ENCODE assay signal across 8 cellular contexts in the genomic region with DNA sequence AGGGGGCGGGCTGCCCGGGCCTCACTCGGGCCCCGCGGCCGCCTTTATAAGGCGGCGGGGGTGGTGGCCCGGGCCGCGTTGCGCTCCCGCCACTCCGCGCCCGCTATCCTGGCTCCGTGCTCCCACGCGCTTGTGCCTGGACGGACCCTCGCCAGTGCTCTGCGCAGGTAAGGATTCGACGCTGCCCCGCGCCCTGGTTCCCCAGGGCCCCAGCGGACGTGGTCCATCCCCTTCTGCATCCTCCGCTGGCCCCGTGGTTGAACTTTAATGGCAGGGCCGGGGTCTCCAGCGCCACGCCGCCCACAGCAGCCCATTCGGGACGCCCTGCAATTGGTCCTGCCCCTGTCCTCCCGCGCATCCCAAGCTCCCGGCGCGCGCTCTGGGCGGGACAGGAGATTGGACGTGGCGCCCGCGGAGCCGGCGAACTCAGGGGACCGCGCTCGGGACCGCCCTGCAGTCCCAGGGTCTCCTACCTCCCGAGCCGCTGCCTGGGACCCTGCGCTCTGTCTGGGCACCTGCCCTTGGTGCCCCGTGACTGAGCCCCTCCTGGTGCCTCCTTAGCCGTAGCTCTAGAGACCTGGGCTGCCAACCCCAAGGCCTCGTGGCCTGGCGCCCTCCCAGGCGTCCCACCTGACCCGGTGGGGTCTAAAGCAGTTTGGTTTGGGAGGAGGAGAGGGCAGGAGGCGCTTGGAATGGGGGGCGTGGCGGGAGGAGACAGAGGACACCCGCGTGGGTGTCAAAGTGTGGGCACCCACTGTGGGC. TPM values are rescaled to one million over a fixed set of nuclear protein-coding genes. Genes with fewer than 3 reads are reported as not detected.
DNase-seq lines count a peak whose midpoint lies in the region; ATAC-seq and TF ChIP-seq lines count a peak whose summit lies in the region.

Gene ALPL, plus strand, starts transcription at position 73 of the 762 bp plus-strand sequence. CDS start 44,659 bp downstream, outside the sequence.

- H2AK5ac ChIP-seq in mesendoderm (ENCODE audit: low read length), result no peak within 1 kb of the TSS

- no peak within 1 kb of the TSS for H2BK15ac ChIP-seq in mesendoderm (replicated peaks; ENCODE audit: low read depth)

- peak within 1 kb of the TSS; percentile 46 for H3K4ac ChIP-seq in mesendoderm (ENCODE audit: low read depth, low read length)

- no peaks in the 10 kb centered on the region for H3K36me3 ChIP-seq in ectodermal cell (ENCODE audit: control insufficient read depth, insufficient read depth, low read length)
- no peaks in the 10 kb centered on the region for H3K36me3 ChIP-seq in mesendoderm (ENCODE audit: control insufficient read depth, insufficient read depth, low read length)
- H3K36me3 ChIP-seq in upper lobe of left lung, result no peaks in the 10 kb centered on the region

- no peaks in the 10 kb centered on the region for H3K9me3 Mint-ChIP-seq in activated naive CD4-positive, alpha-beta T cell treated with anti-CD3 and anti-CD28 coated beads for 36 hours

- H3K56ac ChIP-seq in mesendoderm (ENCODE audit: low read length), result peak within 1 kb of the TSS; percentile 94

- peak within 1 kb of the TSS; percentile 97 for H3K4me2 ChIP-seq in mesendoderm (ENCODE audit: low read length)

- H3K4me3 ChIP-seq in ectodermal cell (ENCODE audit: insufficient read depth, low read depth, low read length) (peak within 1 kb of the TSS; percentile 74), mesendoderm (ENCODE audit: low read length) (peak within 1 kb of the TSS; percentile 75), upper lobe of left lung (peak within 1 kb of the TSS; percentile 29 to 54 (median 46))

- peak in 2 of 4 donors; percentile 57 to 75 for TF ChIP-seq POLR2A in upper lobe of left lung (IDR thresholded peaks at IDR 0.05)

- DNase-seq in activated naive CD4-positive, alpha-beta T cell treated with anti-CD3 and anti-CD28 coated beads for 36 hours, result no peak
- no peak for DNase-seq in activated naive CD4-positive, alpha-beta T cell treated with Interleukin-2 at 50 U/mL for 16 hours
- DNase-seq in mesendoderm, result peak; percentile 58
- DNase-seq in upper lobe of left lung, result no peak
- DNase-seq in Kasumi-1 (lab: John Stamatoyannopoulos, UW), result no peak
- DNase-seq in NCI-H345 treated with DMSO at 0.1 percent for 48 hours (lab: John Stamatoyannopoulos, UW; ENCODE audit: unreplicated experiment), result no peak
- no peak for DNase-seq in stimulated activated naive CD4-positive, alpha-beta T cell (lab: John Stamatoyannopoulos, UW)

- no peak within 1 kb of the TSS for H3K27ac Mint-ChIP-seq in activated naive CD4-positive, alpha-beta T cell treated with anti-CD3 and anti-CD28 coated beads for 36 hours

- intact Hi-C loops in activated naive CD4-positive, alpha-beta T cell treated with anti-CD3 and anti-CD28 coated beads for 36 hours (cut with micrococcal nuclease), result loop anchor here (1.0 to 10.0 kb wide), 3 partner anchors 88 to 455 kb away; no protein-coding TSS in a partner anchor

- ATAC-seq in upper lobe of left lung (ENCODE audit: low FRiP score in 2 of 2), result peak in 1 of 2 donors; percentile 8

- peak within 1 kb of the TSS; percentile 45 for H3K4me3 Mint-ChIP-seq in activated naive CD4-positive, alpha-beta T cell treated with anti-CD3 and anti-CD28 coated beads for 36 hours

- no peak within 1 kb of the TSS for H4K8ac ChIP-seq in mesendoderm (ENCODE audit: low read depth, low read length)

- H3K9me3 ChIP-seq in ectodermal cell (ENCODE audit: control insufficient read depth, low read length), result no peaks in the 10 kb centered on the region
- H3K9me3 ChIP-seq in upper lobe of left lung, result no peaks in the 10 kb centered on the region

- H3K27ac ChIP-seq in ectodermal cell (ENCODE audit: insufficient read depth, low read depth, low read length, poor library complexity, severe bottlenecking), result peak within 1 kb of the TSS; percentile 62
- no peak within 1 kb of the TSS for H3K27ac ChIP-seq in mesendoderm (ENCODE audit: low read depth, low read length)
- peak within 1 kb of the TSS in 3 of 4 donors; percentile 73 to 92 (median 74) for H3K27ac ChIP-seq in upper lobe of left lung

- no peak within 1 kb of the TSS for H2BK5ac ChIP-seq in mesendoderm (ENCODE audit: low read length)

- CTCF ChIA-PET in activated naive CD4-positive, alpha-beta T cell treated with anti-CD3 and anti-CD28 coated beads for 36 hours (lab: Charles Lee), result interaction anchor here (0.6 to 4.0 kb wide), 5 partner anchors 13 to 283 kb away, joined by 3 to 21 read pairs (median 4); no protein-coding TSS in a partner anchor

- peak within 1 kb of the TSS; percentile 19 for H3K18ac ChIP-seq in mesendoderm (ENCODE audit: low read length)

- no peak within 1 kb of the TSS for H4K5ac ChIP-seq in mesendoderm (ENCODE audit: low read length)

- TF ChIP-seq EP300 in upper lobe of left lung (IDR thresholded peaks at IDR 0.05), result no peak

- peaks cover 12% of the 10 kb centered on the region for H3K27me3 ChIP-seq in ectodermal cell (ENCODE audit: control insufficient read depth, insufficient read depth, low read length, poor library complexity, severe bottlenecking)
- H3K27me3 ChIP-seq in mesendoderm (ENCODE audit: insufficient read depth, low read length, poor library complexity), result no peaks in the 10 kb centered on the region
- H3K27me3 ChIP-seq in upper lobe of left lung, result peaks cover 0 to 8% (median 2%) of the 10 kb centered on the region in 4 donors

- peak within 1 kb of the TSS; percentile 80 for H3K23ac ChIP-seq in mesendoderm (ENCODE audit: low read length)

- peaks cover 31% of the 10 kb centered on the region for H3K79me2 ChIP-seq in mesendoderm (ENCODE audit: control insufficient read depth, insufficient read depth, low read length)

- peaks cover 49% of the 10 kb centered on the region for H3K27me3 Mint-ChIP-seq in activated naive CD4-positive, alpha-beta T cell treated with anti-CD3 and anti-CD28 coated beads for 36 hours (ENCODE audit: low read depth)

- peaks cover 20% of the 10 kb centered on the region for H3K4me1 ChIP-seq in ectodermal cell (ENCODE audit: control insufficient read depth, insufficient read depth, low read length)
- peaks cover 10% of the 10 kb centered on the region for H3K4me1 ChIP-seq in mesendoderm (ENCODE audit: control insufficient read depth, low read depth, low read length)
- H3K4me1 ChIP-seq in upper lobe of left lung, result peaks cover 6 to 39% (median 21%) of the 10 kb centered on the region in 4 donors

- H3K9ac ChIP-seq in mesendoderm (ENCODE audit: low read length), result peak within 1 kb of the TSS; percentile 90

- peaks cover 24% of the 10 kb centered on the region for H3K79me1 ChIP-seq in mesendoderm (ENCODE audit: low read length)

- H2BK120ac ChIP-seq in mesendoderm (ENCODE audit: low read depth, low read length), result no peak within 1 kb of the TSS

- H3K4me1 Mint-ChIP-seq in activated naive CD4-positive, alpha-beta T cell treated with anti-CD3 and anti-CD28 coated beads for 36 hours (ENCODE audit: low read depth), result peaks cover 5% of the 10 kb centered on the region

- 0% methylated on average over 67 of the region's 67 CpGs for WGBS in ectodermal cell, 2 experiments
- no CpG with 5 or more reads among the region's 67 CpGs for WGBS in mesendoderm (ENCODE audit: extremely low coverage, insufficient coverage, low lambda C conversion rate)
- 5 to 6% methylated on average over 10 to 32 of the region's 67 CpGs for WGBS in upper lobe of left lung, 2 donors

- TF ChIP-seq CTCF in upper lobe of left lung (IDR thresholded peaks at IDR 0.05), result no peak

- H3K36me3 Mint-ChIP-seq in activated naive CD4-positive, alpha-beta T cell treated with anti-CD3 and anti-CD28 coated beads for 36 hours (ENCODE audit: low read depth), result no peaks in the 10 kb centered on the region

RNA-seq across cellular contexts. Expression of gene ALPL, which starts in this region (rescaled TPM):
- total RNA-seq in activated naive CD4-positive, alpha-beta T cell treated with anti-CD3 and anti-CD28 coated beads for 36 hours, result not detected
- polyA plus RNA-seq in ectodermal cell (2013, experiment 1 of 4), result 223 TPM
- 218 TPM for polyA plus RNA-seq in ectodermal cell (2013, experiment 2 of 4)
- 174 TPM for polyA plus RNA-seq in ectodermal cell (2013, experiment 3 of 4)
- 181 TPM for polyA plus RNA-seq in ectodermal cell (2013, experiment 4 of 4)
- 126 TPM for polyA plus RNA-seq in mesendoderm (2013, experiment 1 of 2)
- polyA plus RNA-seq in mesendoderm (2013, experiment 2 of 2), result 125 TPM
- total RNA-seq in upper lobe of left lung, result 100 to 1,000 TPM in 4 of 6 donors, 10 to 100 TPM in 2; 72.3 to 327 (median 182) TPM

Comparison
In these comparisons a context has a peak if more than half of its experiments do, and no peak if none do; other contexts are left out.
1. RNA of gene ALPL (total RNA-seq): 72.3 to 327 TPM in upper lobe of left lung; not detected in activated naive CD4-positive, alpha-beta T cell treated with anti-CD3 and anti-CD28 coated beads for 36 hours; every median in the first group is over 10 times any median in the second.
2. Peak in every context shown above with its lines, with median percentiles within 50 percentile points of each other: H3K4me3 ChIP-seq.